Comparison of ENCODE assay signal across 8 cellular contexts in the genomic region with DNA sequence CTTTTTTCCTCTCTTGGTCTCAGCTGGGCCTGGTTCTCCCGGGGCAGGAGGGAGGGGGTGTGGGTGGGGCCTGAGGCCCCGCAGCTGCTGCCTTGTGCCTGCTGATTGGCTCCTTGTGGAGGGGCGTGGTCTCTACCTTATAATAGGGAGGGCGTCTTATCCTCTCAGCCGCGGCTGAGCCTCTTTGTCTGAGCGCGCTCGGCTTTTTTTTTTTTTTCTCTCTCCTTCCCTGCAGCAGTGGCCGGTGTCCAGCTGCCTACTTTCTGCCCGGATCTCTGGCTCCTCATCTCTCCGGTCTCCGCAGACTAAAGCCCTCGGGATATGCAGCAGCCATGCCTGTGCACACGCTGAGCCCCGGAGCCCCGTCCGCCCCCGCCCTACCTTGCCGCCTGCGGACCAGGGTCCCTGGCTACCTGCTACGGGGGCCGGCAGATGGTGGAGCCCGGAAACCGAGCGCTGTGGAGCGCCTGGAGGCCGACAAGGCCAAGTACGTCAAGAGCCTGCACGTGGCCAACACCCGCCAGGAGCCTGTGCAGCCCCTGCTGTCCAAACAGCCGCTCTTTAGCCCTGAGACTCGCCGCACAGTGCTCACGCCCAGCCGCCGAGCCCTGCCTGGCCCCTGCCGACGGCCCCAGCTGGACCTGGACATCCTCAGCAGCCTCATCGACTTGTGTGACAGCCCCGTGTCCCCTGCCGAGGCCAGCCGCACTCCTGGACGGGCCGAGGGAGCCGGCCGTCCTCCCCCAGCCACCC. TPM values are rescaled to one million over a fixed set of nuclear protein-coding genes. Genes with fewer than 3 reads are reported as not detected.
A peak's percentile ranks its signal among the peaks of the same experiment; 100 is the strongest.
DNase-seq lines count a peak whose midpoint lies in the region; ATAC-seq and TF ChIP-seq lines count a peak whose summit lies in the region.

No MANE protein-coding gene starts in this region.

- TF ChIP-seq CTCF in RWPE1 (conservative IDR thresholded peaks at IDR 0.05; ENCODE audit: low read depth), result no peak
- TF ChIP-seq CTCF in fibroblast of villous mesenchyme (IDR thresholded peaks at IDR 0.05; ENCODE audit: insufficient read depth, low read depth, low read length), result no peak
- TF ChIP-seq CTCF in neural progenitor cell (IDR thresholded peaks at IDR 0.05), result no peak

- H3K4me1 Mint-ChIP-seq in neural progenitor cell, result peaks cover 36% of the 10 kb centered on the region
- H3K4me1 Mint-ChIP-seq in stimulated activated naive CD8-positive, alpha-beta T cell treated with anti-CD3 and anti-CD28 coated beads, Interleukin-15, Interleukin-2, amounts not matched to agents 100 ng/mL and 50 ng/mL, for 24 hours (ENCODE audit: low read depth), result peaks cover 40% of the 10 kb centered on the region

- no peak overlapping the region for H3K9ac ChIP-seq in neural progenitor cell

- H3K4me1 ChIP-seq in neural progenitor cell, result peaks cover 22% of the 10 kb centered on the region

- no peaks in the 10 kb centered on the region for H3K9me3 ChIP-seq in neural progenitor cell (ENCODE audit: low read depth)

- H3F3A ChIP-seq in neural progenitor cell (ENCODE audit: low read depth), result peaks cover 12% of the 10 kb centered on the region

- H2AFZ ChIP-seq in neural progenitor cell (replicated peaks), result peak overlapping the region; percentile 68

- peaks cover 7% of the 10 kb centered on the region for H3K36me3 Mint-ChIP-seq in neural progenitor cell
- H3K36me3 Mint-ChIP-seq in stimulated activated naive CD8-positive, alpha-beta T cell treated with anti-CD3 and anti-CD28 coated beads, Interleukin-15, Interleukin-2, amounts not matched to agents 100 ng/mL and 50 ng/mL, for 24 hours (ENCODE audit: low read depth), result no peaks in the 10 kb centered on the region

- peak; percentile 96 for DNase-seq in DMS 273 (lab: John Stamatoyannopoulos, UW; ENCODE audit: unreplicated experiment)
- peak; percentile 89 for DNase-seq in Jurkat, Clone E6-1 (ENCODE audit: low read depth, low spot score)
- peak; percentile 98 for DNase-seq in RWPE1 (ENCODE audit: low spot score)
- DNase-seq in activated effector memory CD4-positive, alpha-beta T cell treated with Interleukin-2 at 50 U/mL for 16 hours, result peak; percentile 86
- DNase-seq in fibroblast of villous mesenchyme (ENCODE audit: low read depth), result peak; percentile 90
- peak; percentile 98 for DNase-seq in neural progenitor cell (ENCODE audit: low spot score)

- POLR2A ChIA-PET in RWPE1 (lab: Yijun Ruan, JAX; ENCODE audit: low non-redundant PET), result interaction anchor here (0.6 to 1.6 kb wide), 3 partner anchors 11 to 464 kb away, joined by 4 to 10 read pairs (median 7); a partner anchor contains a TSS

- CTCF ChIA-PET in RWPE1 (lab: Yijun Ruan, JAX), result interaction anchor here (0.6 to 1.0 kb wide), 2 partner anchors 11 to 112 kb away, joined by 3 read pairs; no protein-coding TSS in a partner anchor

- no peaks in the 10 kb centered on the region for H3K36me3 ChIP-seq in neural progenitor cell

- peak; percentile 96 for ATAC-seq in GM21529 (IDR thresholded peaks at IDR 0.05; ENCODE audit: unreplicated experiment)

- H3K27me3 ChIP-seq in neural progenitor cell, result peaks cover 65% of the 10 kb centered on the region

- H3K4me2 ChIP-seq in neural progenitor cell, result peak overlapping the region; percentile 98

- H3K4me3 ChIP-seq in Jurkat, Clone E6-1 (ENCODE audit: low read length), result peak overlapping the region; percentile 45
- H3K4me3 ChIP-seq in fibroblast of villous mesenchyme (ENCODE audit: low read depth, low read length), result peak overlapping the region; percentile 55
- peak overlapping the region; percentile 71 for H3K4me3 ChIP-seq in neural progenitor cell

- no peak overlapping the region for H3K27ac Mint-ChIP-seq in neural progenitor cell
- H3K27ac Mint-ChIP-seq in stimulated activated naive CD8-positive, alpha-beta T cell treated with anti-CD3 and anti-CD28 coated beads, Interleukin-15, Interleukin-2, amounts not matched to agents 100 ng/mL and 50 ng/mL, for 24 hours, result peak overlapping the region; percentile 49

- no peaks in the 10 kb centered on the region for H3K79me2 ChIP-seq in neural progenitor cell (ENCODE audit: low read depth)

- H3K9me3 Mint-ChIP-seq in neural progenitor cell, result no peaks in the 10 kb centered on the region
- H3K9me3 Mint-ChIP-seq in stimulated activated naive CD8-positive, alpha-beta T cell treated with anti-CD3 and anti-CD28 coated beads, Interleukin-15, Interleukin-2, amounts not matched to agents 100 ng/mL and 50 ng/mL, for 24 hours, result no peaks in the 10 kb centered on the region

- peak overlapping the region; percentile 81 for H3K4me3 Mint-ChIP-seq in neural progenitor cell
- peak overlapping the region; percentile 79 for H3K4me3 Mint-ChIP-seq in stimulated activated naive CD8-positive, alpha-beta T cell treated with anti-CD3 and anti-CD28 coated beads, Interleukin-15, Interleukin-2, amounts not matched to agents 100 ng/mL and 50 ng/mL, for 24 hours

- H4K20me1 ChIP-seq in neural progenitor cell (ENCODE audit: low read depth), result peaks cover 45% of the 10 kb centered on the region

- peaks cover 30% of the 10 kb centered on the region for H3K27me3 Mint-ChIP-seq in neural progenitor cell (ENCODE audit: insufficient read depth, low read depth)
- no peaks in the 10 kb centered on the region for H3K27me3 Mint-ChIP-seq in stimulated activated naive CD8-positive, alpha-beta T cell treated with anti-CD3 and anti-CD28 coated beads, Interleukin-15, Interleukin-2, amounts not matched to agents 100 ng/mL and 50 ng/mL, for 24 hours

- H3K27ac ChIP-seq in RWPE1 (peak overlapping the region; percentile 97), neural progenitor cell (no peak overlapping the region)

RNA-seq across cellular contexts. Expression of a gene that starts 11.1 kb away (rescaled TPM):
- polyA plus RNA-seq in Jurkat, Clone E6-1 (2012; ENCODE audit: insufficient read depth, insufficient read length), result 9.1 TPM
- 4.2 and 5.2 TPM in 2 replicates for total RNA-seq in fibroblast of villous mesenchyme
- 2.9 and 9.1 TPM in 2 replicates for total RNA-seq in neural progenitor cell (ENCODE audit: low replicate concordance)
